8 cellular contexts compared by ENCODE assay signal in genomic region chr9:35103660-35104191, GRCh38. TPM values are rescaled to one million over a fixed set of nuclear protein-coding genes. Genes with fewer than 3 reads are reported as not detected.
A peak's percentile ranks its signal among the peaks of the same experiment; 100 is the strongest.
DNase-seq lines count a peak whose midpoint lies in the region; ATAC-seq lines count a peak whose summit lies in the region.

No MANE protein-coding gene starts in this region.

- H3K36me3 Mint-ChIP-seq in activated naive CD8-positive, alpha-beta T cell treated with anti-CD3 and anti-CD28 coated beads for 36 hours: peaks cover 31% of the 10 kb centered on the region
- H3K36me3 Mint-ChIP-seq in stimulated activated naive B cell treated with anti-CD40 and anti-IgM and Interleukin-4, amounts not matched to agents 10 μg/mL and 1 μg/mL and 100 μg/mL, for 72 hours: peaks cover 38 to 66% of the 10 kb centered on the region in 2 donors

- ATAC-seq in stimulated activated naive B cell treated with anti-CD40 and anti-IgM and Interleukin-4, amounts not matched to agents 10 μg/mL and 1 μg/mL and 100 μg/mL, for 72 hours (replicated peaks): peak in 1 of 2 donors; percentile 6
- no peak for ATAC-seq in HG03159 (IDR thresholded peaks at IDR 0.05; ENCODE audit: unreplicated experiment)
- ATAC-seq in GM21619 (IDR thresholded peaks at IDR 0.05; ENCODE audit: unreplicated experiment): no peak
- no peak for ATAC-seq in GM18502 (IDR thresholded peaks at IDR 0.05; ENCODE audit: poor library complexity, unreplicated experiment)

- peak overlapping the region; percentile 97 for H3K27ac Mint-ChIP-seq in activated naive CD8-positive, alpha-beta T cell treated with anti-CD3 and anti-CD28 coated beads for 36 hours
- H3K27ac Mint-ChIP-seq in stimulated activated naive B cell treated with anti-CD40 and anti-IgM and Interleukin-4, amounts not matched to agents 10 μg/mL and 1 μg/mL and 100 μg/mL, for 72 hours: peak overlapping the region; percentile 99

- H3K9me3 Mint-ChIP-seq in activated naive CD8-positive, alpha-beta T cell treated with anti-CD3 and anti-CD28 coated beads for 36 hours: no peaks in the 10 kb centered on the region
- H3K9me3 Mint-ChIP-seq in stimulated activated naive B cell treated with anti-CD40 and anti-IgM and Interleukin-4, amounts not matched to agents 10 μg/mL and 1 μg/mL and 100 μg/mL, for 72 hours: no peaks in the 10 kb centered on the region

- H3K27me3 Mint-ChIP-seq in activated naive CD8-positive, alpha-beta T cell treated with anti-CD3 and anti-CD28 coated beads for 36 hours: no peaks in the 10 kb centered on the region
- no peaks in the 10 kb centered on the region for H3K27me3 Mint-ChIP-seq in stimulated activated naive B cell treated with anti-CD40 and anti-IgM and Interleukin-4, amounts not matched to agents 10 μg/mL and 1 μg/mL and 100 μg/mL, for 72 hours

- H3K4me1 ChIP-seq in HUES6 (ENCODE audit: control insufficient read depth, insufficient read depth, low read length) (peaks cover 9% of the 10 kb centered on the region), iPS-15b (ENCODE audit: control insufficient read depth, insufficient read depth, low read length) (peaks cover 2% of the 10 kb centered on the region)

- H3K4me1 Mint-ChIP-seq in activated naive CD8-positive, alpha-beta T cell treated with anti-CD3 and anti-CD28 coated beads for 36 hours: peaks cover 27% of the 10 kb centered on the region
- peaks cover 37 to 47% of the 10 kb centered on the region in 2 donors for H3K4me1 Mint-ChIP-seq in stimulated activated naive B cell treated with anti-CD40 and anti-IgM and Interleukin-4, amounts not matched to agents 10 μg/mL and 1 μg/mL and 100 μg/mL, for 72 hours

- no peaks in the 10 kb centered on the region for H3K27me3 ChIP-seq in HUES6 (ENCODE audit: control insufficient read depth, insufficient read depth, low read length)
- no peaks in the 10 kb centered on the region for H3K27me3 ChIP-seq in iPS-15b (ENCODE audit: control insufficient read depth, insufficient read depth, low read length)

- peak overlapping the region; percentile 92 for H3K9ac ChIP-seq in HUES6 (ENCODE audit: low read length)
- H3K9ac ChIP-seq in iPS-15b (ENCODE audit: low read depth, low read length): no peak overlapping the region

- no peak for DNase-seq in activated naive CD8-positive, alpha-beta T cell treated with anti-CD3 and anti-CD28 coated beads for 36 hours
- DNase-seq in stimulated activated naive B cell treated with anti-CD40 and anti-IgM and Interleukin-4, amounts not matched to agents 10 μg/mL and 1 μg/mL and 100 μg/mL, for 72 hours: no peak
- no peak for DNase-seq in stimulated activated CD4-positive, alpha-beta T cell treated with anti-CD3 and anti-CD28 coated beads, Interleukin-4, amount 100 ng/mL, for 4 hours

- peak overlapping the region; percentile 76 for H3K27ac ChIP-seq in HUES6 (ENCODE audit: low read depth, low read length)

- H3K4me3 ChIP-seq in HUES6 (ENCODE audit: low read depth, low read length) (peak overlapping the region; percentile 63), iPS-15b (ENCODE audit: low read depth, low read length) (peak overlapping the region; percentile 99)

- H3K36me3 ChIP-seq in HUES6 (ENCODE audit: control insufficient read depth, insufficient read depth, low read length): peaks cover 54% of the 10 kb centered on the region
- H3K36me3 ChIP-seq in iPS-15b (ENCODE audit: control insufficient read depth, insufficient read depth, low read length): peaks cover 20% of the 10 kb centered on the region

- peak overlapping the region; percentile 97 for H3K4me3 Mint-ChIP-seq in activated naive CD8-positive, alpha-beta T cell treated with anti-CD3 and anti-CD28 coated beads for 36 hours
- H3K4me3 Mint-ChIP-seq in stimulated activated naive B cell treated with anti-CD40 and anti-IgM and Interleukin-4, amounts not matched to agents 10 μg/mL and 1 μg/mL and 100 μg/mL, for 72 hours: peak overlapping the region; percentile 94 to 99

- no peaks in the 10 kb centered on the region for H3K9me3 ChIP-seq in HUES6 (ENCODE audit: control insufficient read depth, insufficient read depth, low read depth, low read length)
- H3K9me3 ChIP-seq in iPS-15b (ENCODE audit: control insufficient read depth, insufficient read depth, low read length): no peaks in the 10 kb centered on the region

RNA-seq across cellular contexts. Expression of gene STOML2, which starts 0.8 kb away (rescaled TPM):
- total RNA-seq in activated naive CD8-positive, alpha-beta T cell treated with anti-CD3 and anti-CD28 coated beads for 36 hours: 100 to 1,000 TPM; 260 to 271 TPM

RNA-seq across cellular contexts. Expression of gene PIGO, which starts 7.3 kb away (rescaled TPM):
- 10 to 100 TPM; 24.3 to 25.4 TPM for total RNA-seq in activated naive CD8-positive, alpha-beta T cell treated with anti-CD3 and anti-CD28 coated beads for 36 hours

RNA-seq across cellular contexts. Expression of gene ATOSB, which starts 11.9 kb away (rescaled TPM):
- total RNA-seq in activated naive CD8-positive, alpha-beta T cell treated with anti-CD3 and anti-CD28 coated beads for 36 hours: 1 to 10 TPM; 3.8 to 4.1 TPM

RNA-seq across cellular contexts. Expression of gene FANCG, which starts 24.0 kb away (rescaled TPM):
- 100 to 1,000 TPM in 1 of 2 experiments, 10 to 100 TPM in 1; 92.8 to 113 TPM for total RNA-seq in activated naive CD8-positive, alpha-beta T cell treated with anti-CD3 and anti-CD28 coated beads for 36 hours

RNA-seq across cellular contexts. Expression of gene VCP, which starts 31.3 kb away (rescaled TPM):
- 100 to 1,000 TPM; 264 to 289 TPM for total RNA-seq in activated naive CD8-positive, alpha-beta T cell treated with anti-CD3 and anti-CD28 coated beads for 36 hours
